Comparison of ENCODE assay signal across 10 cellular contexts in the genomic region with DNA sequence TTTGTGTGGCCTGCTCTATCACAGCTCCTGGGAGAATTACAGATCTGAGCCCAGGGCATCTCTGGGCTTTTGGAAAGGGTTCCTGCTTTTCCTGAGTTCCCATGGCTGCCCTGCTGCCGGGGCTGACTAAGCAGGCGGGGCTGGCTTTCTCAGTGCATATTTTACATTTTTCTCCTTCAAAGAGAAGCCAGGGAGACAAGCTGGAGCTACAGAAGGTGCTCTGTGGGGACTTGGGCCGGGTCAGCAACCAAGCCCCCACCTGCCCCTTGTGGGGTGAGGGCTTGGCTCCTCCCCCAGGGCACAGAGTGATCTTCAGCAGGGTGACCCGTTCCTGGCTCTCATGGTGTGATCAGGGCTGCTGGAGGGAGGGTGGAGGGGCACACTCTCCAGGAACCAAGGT. TPM values are rescaled to one million over a fixed set of nuclear protein-coding genes. Genes with fewer than 3 reads are reported as not detected.
DNase-seq lines count a peak whose midpoint lies in the region; ATAC-seq and TF ChIP-seq lines count a peak whose summit lies in the region.
"Had no signal": no experiment of that assay in that cellular context is flagged by ENCODE, and none has a peak within 500 bp of the region (broad histone marks: within the 10 kb centered on the region; RNA-seq: fewer than 3 reads in every experiment).

No MANE protein-coding gene starts in this region.

- peak overlapping the region; percentile 65 for H3K4me2 ChIP-seq in fibroblast of lung (ENCODE audit: extremely low read depth, insufficient read depth, low read length)

- peak overlapping the region; percentile 60 to 75 (median 74) for H3K27ac Mint-ChIP-seq in nephron
- H3K27ac Mint-ChIP-seq: dendritic cell treated with granulocyte-macrophage colony-stimulating factor and Interleukin-4, amounts not matched to agents 40 ng/mL and 50 ng/mL, for 4 days had no signal

- H3K4me3 Mint-ChIP-seq in nephron = no peak overlapping the region
- H3K4me3 Mint-ChIP-seq: dendritic cell treated with granulocyte-macrophage colony-stimulating factor and Interleukin-4, amounts not matched to agents 40 ng/mL and 50 ng/mL, for 4 days had no signal

- H3K9me3 Mint-ChIP-seq in nephron = no peaks in the 10 kb centered on the region
- H3K9me3 Mint-ChIP-seq: dendritic cell treated with granulocyte-macrophage colony-stimulating factor and Interleukin-4, amounts not matched to agents 40 ng/mL and 50 ng/mL, for 4 days had no signal

- H3K4me3 ChIP-seq in AG10803 (ENCODE audit: low read length) = no peak overlapping the region
- H3K4me3 ChIP-seq in RWPE2 (ENCODE audit: severe bottlenecking) = no peak overlapping the region
- no peak overlapping the region for H3K4me3 ChIP-seq in fibroblast of lung (replicated peaks in 1 of 4; ENCODE audit: control extremely low read depth in 1 of 4, insufficient read depth in 1 of 4, low read depth in 3 of 4, low read length in 4 of 4)

- H3K27me3 ChIP-seq in RWPE2 (ENCODE audit: insufficient read depth, poor library complexity, severe bottlenecking) (no peaks in the 10 kb centered on the region), fibroblast of lung (ENCODE audit: control insufficient read depth, insufficient read depth, low read length) (no peaks in the 10 kb centered on the region)

- H3K27ac ChIP-seq in RWPE2 (ENCODE audit: poor library complexity, severe bottlenecking) = peak overlapping the region; percentile 91
- peak overlapping the region; percentile 78 for H3K27ac ChIP-seq in fibroblast of lung (ENCODE audit: insufficient read depth, low read length)

- DNase-seq in AG10803 (ENCODE audit: low read depth) (peak; percentile 84), RWPE2 (ENCODE audit: low spot score) (peak; percentile 39), fibroblast of lung (ENCODE audit: low read depth in 2 of 2) (peak; percentile 49 to 82), NCI-H1930 (lab: John Stamatoyannopoulos, UW) (no peak), NOMO-1 treated with dmso at 0.1 percent for 144 hours (lab: John Stamatoyannopoulos, UW; ENCODE audit: unreplicated experiment) (no peak)
- DNase-seq in activated naive CD4-positive, alpha-beta T cell (lab: John Stamatoyannopoulos, UW) = no peak
- DNase-seq: C1 segment of cervical spinal cord had no signal

- H3K4me1 ChIP-seq in RWPE2 (ENCODE audit: insufficient read depth, poor library complexity, severe bottlenecking) (peaks cover 15% of the 10 kb centered on the region), fibroblast of lung (ENCODE audit: control insufficient read depth, extremely low read depth, insufficient read depth, low read length) (peaks cover 27% of the 10 kb centered on the region)

- H3K27me3 Mint-ChIP-seq in nephron (ENCODE audit: low read depth) = peaks cover 7% of the 10 kb centered on the region
- H3K27me3 Mint-ChIP-seq: dendritic cell treated with granulocyte-macrophage colony-stimulating factor and Interleukin-4, amounts not matched to agents 40 ng/mL and 50 ng/mL, for 4 days had no signal

- H3K36me3 ChIP-seq in RWPE2 (ENCODE audit: low read depth) = no peaks in the 10 kb centered on the region
- peaks cover 9% of the 10 kb centered on the region for H3K36me3 ChIP-seq in fibroblast of lung (ENCODE audit: control insufficient read depth, insufficient read depth, low read length)

- TF ChIP-seq CTCF in AG10803 (conservative IDR thresholded peaks at IDR 0.05; ENCODE audit: low read length) (no peak), RWPE2 (IDR thresholded peaks at IDR 0.05; ENCODE audit: poor library complexity, severe bottlenecking) (no peak), fibroblast of lung (conservative IDR thresholded peaks at IDR 0.05 in 1 of 2, IDR thresholded peaks at IDR 0.05 in 1 of 2; ENCODE audit: low read depth in 1 of 2, low read length in 2 of 2) (no peak), nephron (IDR thresholded peaks at IDR 0.05; ENCODE audit: unreplicated experiment in 3 of 3) (no peak)

- H3K9me3 ChIP-seq in RWPE2 (ENCODE audit: severe bottlenecking) (no peaks in the 10 kb centered on the region), fibroblast of lung (ENCODE audit: control insufficient read depth, insufficient read depth, low read depth, low read length) (no peaks in the 10 kb centered on the region)

- no peaks in the 10 kb centered on the region for H3K36me3 Mint-ChIP-seq in nephron (ENCODE audit: low read depth)

- H4K20me1 ChIP-seq in fibroblast of lung (ENCODE audit: control insufficient read depth, extremely low read depth, insufficient read depth, low read length) = no peaks in the 10 kb centered on the region

- ATAC-seq in RWPE2 (ENCODE audit: low read depth) (peak; percentile 73), HG03108 (IDR thresholded peaks at IDR 0.05; ENCODE audit: unreplicated experiment) (no peak)

- H3K79me2 ChIP-seq in fibroblast of lung (ENCODE audit: control insufficient read depth, insufficient read depth, low read length) = no peaks in the 10 kb centered on the region

- no peaks in the 10 kb centered on the region for H3K4me1 Mint-ChIP-seq in nephron

- no peak overlapping the region for H2AFZ ChIP-seq in fibroblast of lung (ENCODE audit: low read length)

- no peak overlapping the region for H3K9ac ChIP-seq in fibroblast of lung (ENCODE audit: insufficient read depth, low read length)

RNA-seq across cellular contexts. Expression of gene ABTB1, which starts 17.4 kb away (rescaled TPM):
- total RNA-seq in fibroblast of lung = 8.2 and 15.5 TPM in 2 replicates
- polyA plus RNA-seq in fibroblast of lung = 7.9 and 11.8 TPM in 2 replicates
- 10.2 and 12.5 TPM in 2 replicates for polyA plus RNA-seq in fibroblast of lung (2012)
- polyA minus RNA-seq in fibroblast of lung (ENCODE audit: low replicate concordance) = 16.0 and 39.9 TPM in 2 replicates

Comparison
In these comparisons a context has a peak if more than half of its experiments do, and no peak if none do; other contexts are left out.
1. DNase-seq: peak in AG10803 (single experiment), RWPE2 (single experiment) and fibroblast of lung (2 of 2); none in activated naive CD4-positive, alpha-beta T cell (0 of 4), NCI-H1930 (0 of 2) and NOMO-1 treated with dmso at 0.1 percent for 144 hours (single experiment).